ENCODE assay signal across 8 cellular contexts in genomic region chrX:132957211-132958085, GRCh38. TPM values are rescaled to one million over a fixed set of nuclear protein-coding genes. Genes with fewer than 3 reads are reported as not detected.
DNase-seq lines count a peak whose midpoint lies in the region; ATAC-seq and TF ChIP-seq lines count a peak whose summit lies in the region.

No MANE protein-coding gene starts in this region.

- H3K9me3 ChIP-seq in SJCRH30 (replicated peaks), result no peaks in the 10 kb centered on the region
- no peaks in the 10 kb centered on the region for H3K9me3 ChIP-seq in prostate gland

- H3K4me3 Mint-ChIP-seq in GM23338, result peak overlapping the region; percentile 76

- H3K4me1 Mint-ChIP-seq in GM23338, result peaks cover 45% of the 10 kb centered on the region

- 0 out of 2 replicates have a peak, but pooled peaks cover 4% of the 10 kb centered on the region for H4K20me1 ChIP-seq in GM23338 (replicated peaks; ENCODE audit: insufficient read depth)

- peak overlapping the region; percentile 82 for H3K4me2 ChIP-seq in GM23338

- H3K36me3 ChIP-seq in GM23338 (ENCODE audit: insufficient read depth) (no peaks in the 10 kb centered on the region), SJCRH30 (peaks cover 15% of the 10 kb centered on the region), prostate gland (no peaks in the 10 kb centered on the region)

- TF ChIP-seq POLR2A in prostate gland (IDR thresholded peaks at IDR 0.05), result no peak

- H3K9me2 ChIP-seq in GM23338 (ENCODE audit: insufficient read depth), result no peaks in the 10 kb centered on the region

- H3K79me2 ChIP-seq in GM23338 (replicated peaks; ENCODE audit: insufficient read depth), result no peaks in the 10 kb centered on the region

- intact Hi-C loops in prostate gland (cut with DNase I), result no loop called here

- TF ChIP-seq CTCF in GM23338 (conservative IDR thresholded peaks at IDR 0.05; ENCODE audit: low read depth in 2 of 2) (no peak), fibroblast of pulmonary artery (IDR thresholded peaks at IDR 0.05; ENCODE audit: low read length, missing control alignments) (no peak), prostate gland (IDR thresholded peaks at IDR 0.05) (no peak)

- H3K9me3 Mint-ChIP-seq in GM23338, result peaks cover 2% of the 10 kb centered on the region; the same call in 1 of the 3 replicates

- peak; percentile 56 for DNase-seq in GM23338 (ENCODE audit: low spot score)
- DNase-seq in SJCRH30, result peak; percentile 51 to 52
- DNase-seq in fibroblast of pulmonary artery (ENCODE audit: low read depth), result peak; percentile 3
- no peak for DNase-seq in prostate gland (ENCODE audit: low spot score)
- no peak for DNase-seq in NAMALWA (ENCODE audit: low spot score)

- H3K27me3 ChIP-seq in GM23338 (ENCODE audit: insufficient read depth) (peaks cover 79% of the 10 kb centered on the region), SJCRH30 (no peaks in the 10 kb centered on the region), prostate gland (replicated peaks; ENCODE audit: insufficient read depth) (no peaks in the 10 kb centered on the region)

- H3K27ac ChIP-seq in GM23338 (ENCODE audit: low read depth) (no peak overlapping the region), SJCRH30 (peak overlapping the region; percentile 92), prostate gland (no peak overlapping the region)

- H3K27ac Mint-ChIP-seq in GM23338, result no peak overlapping the region

- peaks cover 50% of the 10 kb centered on the region for H3K27me3 Mint-ChIP-seq in GM23338 (ENCODE audit: insufficient read depth, low read depth, poor library complexity)

- H3F3A ChIP-seq in GM23338 (replicated peaks; ENCODE audit: low read depth), result no peaks in the 10 kb centered on the region

- H3K4me3 ChIP-seq in GM23338 (peak overlapping the region; percentile 63), SJCRH30 (peak overlapping the region; percentile 70), fibroblast of pulmonary artery (replicated peaks; ENCODE audit: low read depth, low read length) (peak overlapping the region; percentile 12), prostate gland (peak overlapping the region; percentile 18 to 26)

- WGBS in prostate gland, result 0% methylated on average over 34 of the region's 87 CpGs

- H2AFZ ChIP-seq in GM23338, result peak overlapping the region; percentile 76

- H3K36me3 Mint-ChIP-seq in GM23338 (ENCODE audit: low read depth), result no peaks in the 10 kb centered on the region

- peak; percentile 56 for ATAC-seq in GM23338
- ATAC-seq in GM18858 (IDR thresholded peaks at IDR 0.05; ENCODE audit: unreplicated experiment), result no peak
- ATAC-seq in GM21825 (IDR thresholded peaks at IDR 0.05; ENCODE audit: unreplicated experiment), result no peak
- no peak for ATAC-seq in HG02678 (IDR thresholded peaks at IDR 0.05; ENCODE audit: unreplicated experiment)

- H3K4me1 ChIP-seq in GM23338 (ENCODE audit: insufficient read depth), result peaks cover 19% of the 10 kb centered on the region; the same call in 1 of the 2 replicates
- H3K4me1 ChIP-seq in SJCRH30, result no peaks in the 10 kb centered on the region
- no peaks in the 10 kb centered on the region for H3K4me1 ChIP-seq in prostate gland (replicated peaks)

TF ChIP-seq in GM23338, 12 proteins besides CTCF, POLR2A, EP300 and RAD21 (continues in another document):
- TF ChIP-seq JUNB (IDR thresholded peaks at IDR 0.05; ENCODE audit: unreplicated experiment), result no peak
- no peak for TF ChIP-seq STAT1 (IDR thresholded peaks at IDR 0.05; ENCODE audit: unreplicated experiment)
- no peak for TF ChIP-seq ZNF114 (CRISPR knock-in tag; IDR thresholded peaks at IDR 0.05)
- no peak for TF ChIP-seq CREB1 (CRISPR knock-in tag; IDR thresholded peaks at IDR 0.05; ENCODE audit: low read depth)
- TF ChIP-seq, protein P1, sequence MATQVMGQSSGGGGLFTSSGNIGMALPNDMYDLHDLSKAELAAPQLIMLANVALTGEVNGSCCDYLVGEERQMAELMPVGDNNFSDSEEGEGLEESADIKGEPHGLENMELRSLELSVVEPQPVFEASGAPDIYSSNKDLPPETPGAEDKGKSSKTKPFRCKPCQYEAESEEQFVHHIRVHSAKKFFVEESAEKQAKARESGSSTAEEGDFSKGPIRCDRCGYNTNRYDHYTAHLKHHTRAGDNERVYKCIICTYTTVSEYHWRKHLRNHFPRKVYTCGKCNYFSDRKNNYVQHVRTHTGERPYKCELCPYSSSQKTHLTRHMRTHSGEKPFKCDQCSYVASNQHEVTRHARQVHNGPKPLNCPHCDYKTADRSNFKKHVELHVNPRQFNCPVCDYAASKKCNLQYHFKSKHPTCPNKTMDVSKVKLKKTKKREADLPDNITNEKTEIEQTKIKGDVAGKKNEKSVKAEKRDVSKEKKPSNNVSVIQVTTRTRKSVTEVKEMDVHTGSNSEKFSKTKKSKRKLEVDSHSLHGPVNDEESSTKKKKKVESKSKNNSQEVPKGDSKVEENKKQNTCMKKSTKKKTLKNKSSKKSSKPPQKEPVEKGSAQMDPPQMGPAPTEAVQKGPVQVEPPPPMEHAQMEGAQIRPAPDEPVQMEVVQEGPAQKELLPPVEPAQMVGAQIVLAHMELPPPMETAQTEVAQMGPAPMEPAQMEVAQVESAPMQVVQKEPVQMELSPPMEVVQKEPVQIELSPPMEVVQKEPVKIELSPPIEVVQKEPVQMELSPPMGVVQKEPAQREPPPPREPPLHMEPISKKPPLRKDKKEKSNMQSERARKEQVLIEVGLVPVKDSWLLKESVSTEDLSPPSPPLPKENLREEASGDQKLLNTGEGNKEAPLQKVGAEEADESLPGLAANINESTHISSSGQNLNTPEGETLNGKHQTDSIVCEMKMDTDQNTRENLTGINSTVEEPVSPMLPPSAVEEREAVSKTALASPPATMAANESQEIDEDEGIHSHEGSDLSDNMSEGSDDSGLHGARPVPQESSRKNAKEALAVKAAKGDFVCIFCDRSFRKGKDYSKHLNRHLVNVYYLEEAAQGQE (IDR thresholded peaks at IDR 0.05; ENCODE audit: unreplicated experiment), result no peak
- TF ChIP-seq POLR2AphosphoS5 (IDR thresholded peaks at IDR 0.05; ENCODE audit: low read depth), result no peak
- TF ChIP-seq, protein P2, sequence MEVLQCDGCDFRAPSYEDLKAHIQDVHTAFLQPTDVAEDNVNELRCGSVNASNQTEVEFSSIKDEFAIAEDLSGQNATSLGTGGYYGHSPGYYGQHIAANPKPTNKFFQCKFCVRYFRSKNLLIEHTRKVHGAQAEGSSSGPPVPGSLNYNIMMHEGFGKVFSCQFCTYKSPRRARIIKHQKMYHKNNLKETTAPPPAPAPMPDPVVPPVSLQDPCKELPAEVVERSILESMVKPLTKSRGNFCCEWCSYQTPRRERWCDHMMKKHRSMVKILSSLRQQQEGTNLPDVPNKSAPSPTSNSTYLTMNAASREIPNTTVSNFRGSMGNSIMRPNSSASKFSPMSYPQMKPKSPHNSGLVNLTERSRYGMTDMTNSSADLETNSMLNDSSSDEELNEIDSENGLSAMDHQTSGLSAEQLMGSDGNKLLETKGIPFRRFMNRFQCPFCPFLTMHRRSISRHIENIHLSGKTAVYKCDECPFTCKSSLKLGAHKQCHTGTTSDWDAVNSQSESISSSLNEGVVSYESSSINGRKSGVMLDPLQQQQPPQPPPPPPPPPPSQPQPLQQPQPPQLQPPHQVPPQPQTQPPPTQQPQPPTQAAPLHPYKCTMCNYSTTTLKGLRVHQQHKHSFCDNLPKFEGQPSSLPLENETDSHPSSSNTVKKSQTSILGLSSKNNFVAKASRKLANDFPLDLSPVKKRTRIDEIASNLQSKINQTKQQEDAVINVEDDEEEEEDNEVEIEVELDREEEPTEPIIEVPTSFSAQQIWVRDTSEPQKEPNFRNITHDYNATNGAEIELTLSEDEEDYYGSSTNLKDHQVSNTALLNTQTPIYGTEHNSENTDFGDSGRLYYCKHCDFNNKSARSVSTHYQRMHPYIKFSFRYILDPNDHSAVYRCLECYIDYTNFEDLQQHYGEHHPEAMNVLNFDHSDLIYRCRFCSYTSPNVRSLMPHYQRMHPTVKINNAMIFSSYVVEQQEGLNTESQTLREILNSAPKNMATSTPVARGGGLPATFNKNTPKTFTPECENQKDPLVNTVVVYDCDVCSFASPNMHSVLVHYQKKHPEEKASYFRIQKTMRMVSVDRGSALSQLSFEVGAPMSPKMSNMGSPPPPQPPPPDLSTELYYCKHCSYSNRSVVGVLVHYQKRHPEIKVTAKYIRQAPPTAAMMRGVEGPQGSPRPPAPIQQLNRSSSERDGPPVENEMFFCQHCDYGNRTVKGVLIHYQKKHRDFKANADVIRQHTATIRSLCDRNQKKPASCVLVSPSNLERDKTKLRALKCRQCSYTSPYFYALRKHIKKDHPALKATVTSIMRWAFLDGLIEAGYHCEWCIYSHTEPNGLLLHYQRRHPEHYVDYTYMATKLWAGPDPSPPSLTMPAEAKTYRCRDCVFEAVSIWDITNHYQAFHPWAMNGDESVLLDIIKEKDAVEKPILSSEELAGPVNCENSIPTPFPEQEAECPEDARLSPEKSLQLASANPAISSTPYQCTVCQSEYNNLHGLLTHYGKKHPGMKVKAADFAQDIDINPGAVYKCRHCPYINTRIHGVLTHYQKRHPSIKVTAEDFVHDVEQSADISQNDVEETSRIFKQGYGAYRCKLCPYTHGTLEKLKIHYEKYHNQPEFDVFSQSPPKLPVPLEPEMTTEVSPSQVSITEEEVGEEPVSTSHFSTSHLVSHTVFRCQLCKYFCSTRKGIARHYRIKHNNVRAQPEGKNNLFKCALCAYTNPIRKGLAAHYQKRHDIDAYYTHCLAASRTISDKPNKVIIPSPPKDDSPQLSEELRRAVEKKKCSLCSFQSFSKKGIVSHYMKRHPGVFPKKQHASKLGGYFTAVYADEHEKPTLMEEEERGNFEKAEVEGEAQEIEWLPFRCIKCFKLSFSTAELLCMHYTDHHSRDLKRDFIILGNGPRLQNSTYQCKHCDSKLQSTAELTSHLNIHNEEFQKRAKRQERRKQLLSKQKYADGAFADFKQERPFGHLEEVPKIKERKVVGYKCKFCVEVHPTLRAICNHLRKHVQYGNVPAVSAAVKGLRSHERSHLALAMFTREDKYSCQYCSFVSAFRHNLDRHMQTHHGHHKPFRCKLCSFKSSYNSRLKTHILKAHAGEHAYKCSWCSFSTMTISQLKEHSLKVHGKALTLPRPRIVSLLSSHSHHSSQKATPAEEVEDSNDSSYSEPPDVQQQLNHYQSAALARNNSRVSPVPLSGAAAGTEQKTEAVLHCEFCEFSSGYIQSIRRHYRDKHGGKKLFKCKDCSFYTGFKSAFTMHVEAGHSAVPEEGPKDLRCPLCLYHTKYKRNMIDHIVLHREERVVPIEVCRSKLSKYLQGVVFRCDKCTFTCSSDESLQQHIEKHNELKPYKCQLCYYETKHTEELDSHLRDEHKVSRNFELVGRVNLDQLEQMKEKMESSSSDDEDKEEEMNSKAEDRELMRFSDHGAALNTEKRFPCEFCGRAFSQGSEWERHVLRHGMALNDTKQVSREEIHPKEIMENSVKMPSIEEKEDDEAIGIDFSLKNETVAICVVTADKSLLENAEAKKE (CRISPR knock-in tag; IDR thresholded peaks at IDR 0.05), result no peak
- TF ChIP-seq NANOG (IDR thresholded peaks at IDR 0.05; ENCODE audit: borderline replicate concordance), result no peak

RNA-seq across cellular contexts. Expression of gene HS6ST2, which starts 1.0 kb away (rescaled TPM):
- total RNA-seq in GM23338 (2014; rRNA removed; shearing (Covaris generic)), result 3.7 and 4.8 TPM in 2 replicates
- polyA plus RNA-seq in GM23338 (2016; fragmentation: Nextera tagmentation; extraction: Ambion mirVana), result 0.82 and 0.85 TPM in 2 replicates
- total RNA-seq in SJCRH30 (2014; rRNA removed; shearing (Covaris generic)), result 61.0 and 65.6 TPM in 2 replicates
- 1 to 10 TPM; 1.1 to 6.1 TPM for total RNA-seq in prostate gland

Comparison
In these comparisons a context has a peak if more than half of its experiments do, and no peak if none do; other contexts are left out.
1. DNase-seq: peak in GM23338 (single experiment), SJCRH30 (2 of 2) and fibroblast of pulmonary artery (single experiment); none in prostate gland (single experiment) and NAMALWA (single experiment).
2. H3K4me3 ChIP-seq: peak in every context shown above with its lines; median percentile 70 in SJCRH30; 63 in GM23338; 22 in prostate gland; 12 in fibroblast of pulmonary artery.